Comparison of ENCODE assay signal across 1 cellular context in genomic region chr4:609400-610050, GRCh38.
TF ChIP-seq lines count a peak whose summit lies in the region.

No MANE protein-coding gene starts in this region.

TF ChIP-seq in GM12878, 131 proteins besides CTCF, POLR2A, EP300 and RAD21 (continued from another document):
- no peak for TF ChIP-seq CBFB (IDR thresholded peaks at IDR 0.05; ENCODE audit: low read depth)
- TF ChIP-seq ZSCAN29 (IDR thresholded peaks at IDR 0.05): no peak
- TF ChIP-seq HDAC2 (IDR thresholded peaks at IDR 0.05): no peak
- TF ChIP-seq PBX3 (IDR thresholded peaks at IDR 0.05; ENCODE audit: insufficient replicate concordance, low read depth, low read length): peak; percentile 89
- peak; percentile 98 for TF ChIP-seq PKNOX1 (IDR thresholded peaks at IDR 0.05)
- TF ChIP-seq NR2C1 (IDR thresholded peaks at IDR 0.05): no peak
- TF ChIP-seq ZNF687 (IDR thresholded peaks at IDR 0.05): no peak
- no peak for TF ChIP-seq EED (IDR thresholded peaks at IDR 0.05; ENCODE audit: low read depth)
- no peak for TF ChIP-seq EGR1 (IDR thresholded peaks at IDR 0.05; ENCODE audit: borderline replicate concordance in 1 of 2, low read depth in 2 of 2, low read length in 2 of 2)
- TF ChIP-seq FOXM1 (IDR thresholded peaks at IDR 0.05; ENCODE audit: low read depth, low read length): no peak
- TF ChIP-seq BCL3 (IDR thresholded peaks at IDR 0.05; ENCODE audit: borderline replicate concordance, insufficient read depth, low read depth, low read length, poor library complexity, severe bottlenecking): no peak
- TF ChIP-seq RB1 (IDR thresholded peaks at IDR 0.05; ENCODE audit: borderline replicate concordance): no peak
- TF ChIP-seq ZNF207 (IDR thresholded peaks at IDR 0.05; ENCODE audit: borderline replicate concordance): no peak
- TF ChIP-seq TCF7 (IDR thresholded peaks at IDR 0.05; ENCODE audit: borderline replicate concordance): no peak
- TF ChIP-seq DPF2 (IDR thresholded peaks at IDR 0.05): peak; percentile 63; the same call in 1 of the 2 replicates
- 0 out of 2 replicates have a peak, but pooled peaks have one; percentile 18 for TF ChIP-seq NBN (IDR thresholded peaks at IDR 0.05)
- TF ChIP-seq NKRF (conservative IDR thresholded peaks at IDR 0.05): no peak
- no peak for TF ChIP-seq PML (IDR thresholded peaks at IDR 0.05; ENCODE audit: low read length)
